In genomic region chr16:54242199-54242598, GRCh38 we compare ENCODE assay signal across 16 cellular contexts. TPM values are rescaled to one million over a fixed set of nuclear protein-coding genes. Genes with fewer than 3 reads are reported as not detected.
DNase-seq lines count a peak whose midpoint lies in the region; ATAC-seq, FAIRE-seq and TF ChIP-seq lines count a peak whose summit lies in the region.
"Had no signal": no experiment of that assay in that cellular context is flagged by ENCODE, and none has a peak within 500 bp of the region (broad histone marks: within the 10 kb centered on the region; RNA-seq: fewer than 3 reads in every experiment).

No MANE protein-coding gene starts in this region.

- H4K20me1 ChIP-seq in HepG2 (ENCODE audit: insufficient read depth, low read length) (no peaks in the 10 kb centered on the region), endothelial cell of umbilical vein (replicated peaks; ENCODE audit: control insufficient read depth, extremely low read depth, insufficient read depth, low read length) (no peaks in the 10 kb centered on the region)
- H4K20me1 ChIP-seq: BLaER1 had no signal

- in situ Hi-C loops in HepG2 (cut with HindIII; ENCODE audit: extremely low pct_ligation_motif_present, low pct_unique_long_range_greater_than_20kb): no loop called here

- dilution Hi-C loops in endothelial cell of umbilical vein (cut with MboI; ENCODE audit: extremely low pct_ligation_motif_present, low sequenced_read_pairs): no loop called here

- 0 out of 2 replicates have a peak, but pooled peaks cover 4% of the 10 kb centered on the region for H3K9me3 ChIP-seq in HepG2 (ENCODE audit: low read length)
- no peaks in the 10 kb centered on the region for H3K9me3 ChIP-seq in right lobe of liver
- no peaks in the 10 kb centered on the region for H3K9me3 ChIP-seq in endothelial cell of umbilical vein (replicated peaks; ENCODE audit: control insufficient read depth, insufficient read depth, low read length)
- H3K9me3 ChIP-seq: BLaER1, vagina had no signal

- H2AFZ ChIP-seq in HepG2 (ENCODE audit: low read length) (no peak overlapping the region), endothelial cell of umbilical vein (ENCODE audit: low read depth, low read length) (no peak overlapping the region)

- BruUV-seq in HepG2 (replicated peaks; lab: Mats Ljungman, UMichigan) (no TSS peak), endothelial cell of umbilical vein (replicated peaks; lab: Mats Ljungman, UMichigan) (no TSS peak)

- POLR2A ChIA-PET in HepG2 (lab: Yijun Ruan, JAX) (interaction anchor here (1.0 kb wide), 1 partner anchor 77 kb away, joined by 4 read pairs; no protein-coding TSS in a partner anchor), endothelial cell of umbilical vein (lab: Charles Lee) (no interaction called here)

- H3K9ac ChIP-seq in HepG2 (ENCODE audit: insufficient read depth, low read depth, low read length): no peak overlapping the region
- no peak overlapping the region for H3K9ac ChIP-seq in endothelial cell of umbilical vein (replicated peaks; ENCODE audit: extremely low read depth, insufficient read depth, low read length)
- H3K9ac ChIP-seq: BLaER1 had no signal

- H3K27me3 ChIP-seq in HepG2 (ENCODE audit: control insufficient read depth in 1 of 2, insufficient read depth in 2 of 2, low read length in 2 of 2) (0 out of 5 replicates have a peak, but pooled peaks cover 0 to 5% of the 10 kb centered on the region in 2 experiments), right lobe of liver (no peaks in the 10 kb centered on the region), endothelial cell of umbilical vein (ENCODE audit: control insufficient read depth in 2 of 2, insufficient read depth in 2 of 2, low read length in 2 of 2) (no peaks in the 10 kb centered on the region)
- H3K27me3 ChIP-seq: BLaER1, vagina had no signal

- H3K36me3 ChIP-seq in HepG2 (replicated peaks in 1 of 2; ENCODE audit: control insufficient read depth in 1 of 2, insufficient read depth in 2 of 2, low read length in 2 of 2): no peaks in the 10 kb centered on the region
- H3K36me3 ChIP-seq in right lobe of liver: no peaks in the 10 kb centered on the region
- H3K36me3 ChIP-seq in endothelial cell of umbilical vein (ENCODE audit: control insufficient read depth in 2 of 2, extremely low read depth in 1 of 2, insufficient read depth in 2 of 2, low read length in 2 of 2): no peaks in the 10 kb centered on the region
- H3K36me3 ChIP-seq: BLaER1, vagina had no signal

- ATAC-seq in HepG2 (peak; percentile 22), right lobe of liver (no peak), GM21390 (IDR thresholded peaks at IDR 0.05; ENCODE audit: unreplicated experiment) (no peak)

- CTCF ChIA-PET in HepG2 (lab: Yijun Ruan, JAX; ENCODE audit: low intra/inter-chr PET ratio, low total read pairs): no interaction called here
- CTCF ChIA-PET in endothelial cell of umbilical vein (lab: Charles Lee): no interaction called here

- H3K79me2 ChIP-seq in HepG2 (ENCODE audit: insufficient read depth, low read length) (no peaks in the 10 kb centered on the region), endothelial cell of umbilical vein (ENCODE audit: control insufficient read depth, insufficient read depth, low read length) (no peaks in the 10 kb centered on the region)

- H3K4me1 ChIP-seq in HepG2 (ENCODE audit: insufficient read depth, low read length): peaks cover 27% of the 10 kb centered on the region
- no peaks in the 10 kb centered on the region for H3K4me1 ChIP-seq in right lobe of liver
- no peaks in the 10 kb centered on the region for H3K4me1 ChIP-seq in endothelial cell of umbilical vein (ENCODE audit: control insufficient read depth, extremely low read depth, insufficient read depth, low read length)

- DNase-seq in HepG2 (ENCODE audit: low spot score): peak; percentile 53
- DNase-seq in right lobe of liver: no peak
- DNase-seq in NCI-H524 treated with DMSO at 0.1 percent for 48 hours (lab: John Stamatoyannopoulos, UW): peak; percentile 20
- DNase-seq in endothelial cell of umbilical vein (ENCODE audit: low read depth, low spot score): peak; percentile 4
- DNase-seq in UCSD-AML1 (lab: John Stamatoyannopoulos, UW; ENCODE audit: unreplicated experiment): no peak
- no peak for DNase-seq in GF-D8 (lab: John Stamatoyannopoulos, UW)
- no peak for DNase-seq in DMS114 treated with DMSO at 0.1 percent for 48 hours (lab: John Stamatoyannopoulos, UW; ENCODE audit: unreplicated experiment)
- DNase-seq: activated CD4-positive, alpha-beta T cell treated with anti-CD3 and anti-CD28 coated beads, Interleukin-2, amount 50 U/mL, for 48 hours; kidney glomerular epithelial cell; nephron progenitor cell; SW 1271 had no signal

- intact Hi-C loops in HepG2 (cut with micrococcal nuclease; ENCODE audit: unreplicated experiment): no loop called here
- intact Hi-C loops in right lobe of liver (cut with DNase I): no loop called here
- intact Hi-C loops in endothelial cell of umbilical vein (cut with micrococcal nuclease): no loop called here

- TF ChIP-seq CTCF in HepG2 (CRISPR knock-in tag; IDR thresholded peaks at IDR 0.05) (peak; percentile 39), right lobe of liver (IDR thresholded peaks at IDR 0.05) (no peak), endothelial cell of umbilical vein (IDR thresholded peaks at IDR 0.05; ENCODE audit: extremely low read depth in 1 of 2, insufficient read depth in 1 of 2, low read depth in 1 of 2, low read length in 2 of 2) (no peak)

- H3K27ac ChIP-seq in HepG2 (ENCODE audit: extremely low read length, insufficient read depth, low read length) (no peak overlapping the region), right lobe of liver (no peak overlapping the region), endothelial cell of umbilical vein (ENCODE audit: insufficient read depth, low read depth, low read length) (no peak overlapping the region)
- H3K27ac ChIP-seq: BLaER1, vagina had no signal

- TF ChIP-seq EP300 in HepG2 (IDR thresholded peaks at IDR 0.05; ENCODE audit: low read depth in 2 of 2, low read length in 2 of 2): no peak
- TF ChIP-seq EP300 in HepG2 (CRISPR knock-in tag; IDR thresholded peaks at IDR 0.05; ENCODE audit: borderline replicate concordance): no peak

- FAIRE-seq in HepG2 (lab: Jason Lieb, UNC) (no peak), endothelial cell of umbilical vein (lab: Jason Lieb, UNC) (no peak)
- FAIRE-seq: H54 had no signal

- H3K4me2 ChIP-seq in HepG2 (ENCODE audit: low read depth, low read length): no peak overlapping the region
- H3K4me2 ChIP-seq in endothelial cell of umbilical vein (ENCODE audit: insufficient read depth, low read length): no peak overlapping the region
- H3K4me2 ChIP-seq: BLaER1 had no signal

- no peaks in the 10 kb centered on the region for H3K9me1 ChIP-seq in endothelial cell of umbilical vein (replicated peaks; ENCODE audit: control insufficient read depth, extremely low read depth, insufficient read depth, low read length)

- H3K4me3 ChIP-seq in HepG2 (replicated peaks in 1 of 3; ENCODE audit: insufficient read depth in 1 of 3, low read depth in 2 of 3, low read length in 3 of 3) (no peak overlapping the region), right lobe of liver (no peak overlapping the region), endothelial cell of umbilical vein (replicated peaks in 1 of 3; ENCODE audit: insufficient read depth in 1 of 3, low read depth in 1 of 3, low read length in 3 of 3) (no peak overlapping the region)
- H3K4me3 ChIP-seq: BLaER1, vagina had no signal

- TF ChIP-seq RAD21 in HepG2 (CRISPR knock-in tag; IDR thresholded peaks at IDR 0.05): no peak

- TF ChIP-seq POLR2A in HepG2 (IDR thresholded peaks at IDR 0.05; ENCODE audit: insufficient read depth in 1 of 2, low read depth in 2 of 2, low read length in 2 of 2) (no peak), right lobe of liver (IDR thresholded peaks at IDR 0.05) (no peak), endothelial cell of umbilical vein (IDR thresholded peaks at IDR 0.05; ENCODE audit: low read depth, low read length) (no peak)

- WGBS in HepG2 (ENCODE audit: low lambda C conversion rate): 74% methylated on average over 4 of the region's 4 CpGs
- WGBS in right lobe of liver (ENCODE audit: insufficient coverage, low coverage, low lambda C conversion rate, missing lambda C conversion rate): 82% methylated on average over 3 of the region's 4 CpGs

TF ChIP-seq in endothelial cell of umbilical vein, 7 proteins besides CTCF, POLR2A, EP300 and RAD21 (continues in another document):
- no peak for TF ChIP-seq POLR2AphosphoS5 (IDR thresholded peaks at IDR 0.05; ENCODE audit: insufficient read depth, low read depth, low read length)

RNA-seq across cellular contexts. Expression of gene IRX3, which starts 44.4 kb away (rescaled TPM):
- total RNA-seq in HepG2 (2016; rRNA removed; fragmentation: Illumina TruSeq; extraction: Trizol) (10.0 and 16.4 TPM in 2 replicates), right lobe of liver (1 to 10 TPM in 1 of 6 experiments, under 1 TPM in 5; 0.25 to 1.3 (median 0.61) TPM), endothelial cell of umbilical vein (not detected in 2 replicates)
- 6.5 and 10.3 TPM in 2 replicates for total RNA-seq in HepG2 (2016; cell fraction: cytosol; rRNA removed; fragmentation: Illumina TruSeq; extraction: Trizol; ENCODE audit: low read depth)
- total RNA-seq in HepG2 (2016; cell fraction: insoluble cytoplasmic fraction; rRNA removed; fragmentation: Illumina TruSeq; extraction: Trizol): 9.4 and 16.4 TPM in 2 replicates
- total RNA-seq in HepG2 (2016; cell fraction: membrane; rRNA removed; fragmentation: Illumina TruSeq; extraction: Trizol): 11.6 and 16.3 TPM in 2 replicates
- total RNA-seq in HepG2 (2016; cell fraction: nucleus; rRNA removed; fragmentation: Illumina TruSeq; extraction: Trizol): 7.9 TPM in 2 replicates
- polyA plus RNA-seq in HepG2 (2011; rRNA removed) (9.2 and 11.5 TPM in 2 replicates), endothelial cell of umbilical vein (not detected in 2 replicates)
- polyA plus RNA-seq in HepG2 (2011; cell fraction: cytosol; rRNA removed): 8.9 and 15.1 TPM in 2 replicates
- 24.5 and 27.5 TPM in 2 replicates for polyA plus RNA-seq in HepG2 (2011; cell fraction: nucleus; rRNA removed)
- 17.0 and 17.3 TPM in 2 replicates for polyA plus RNA-seq in HepG2 (2012)
- 8.2 and 10.6 TPM in 2 replicates for polyA plus RNA-seq in HepG2 (2016; cell fraction: cytosol; fragmentation: Illumina TruSeq; extraction: Trizol; ENCODE audit: low read depth)
- polyA plus RNA-seq in HepG2 (2016; cell fraction: insoluble cytoplasmic fraction; fragmentation: Illumina TruSeq; extraction: Trizol; ENCODE audit: low read depth): 24.9 and 27.8 TPM in 2 replicates
- polyA plus RNA-seq in HepG2 (2016; cell fraction: membrane; fragmentation: Illumina TruSeq; extraction: Trizol; ENCODE audit: low read depth): 13.8 and 17.4 TPM in 2 replicates
- 19.5 and 21.3 TPM in 2 replicates for polyA plus RNA-seq in HepG2 (2016; cell fraction: nucleus; fragmentation: Illumina TruSeq; extraction: Trizol; ENCODE audit: insufficient read depth, low read depth)
- 3.2 and 12.8 TPM in 2 replicates for polyA minus RNA-seq in HepG2 (2011; rRNA and poly(A)+ RNA removed; ENCODE audit: low replicate concordance)
- 11.8 and 14.5 TPM in 2 replicates for polyA minus RNA-seq in HepG2 (2011; cell fraction: cytosol; rRNA and poly(A)+ RNA removed)
- polyA minus RNA-seq in HepG2 (2011; cell fraction: nucleus; rRNA and poly(A)+ RNA removed): 11.8 and 12.5 TPM in 2 replicates
- polyA plus RNA-seq in endothelial cell of umbilical vein (2011; cell fraction: cytosol; rRNA removed): not detected in 2 replicates
- not detected in 2 replicates for polyA plus RNA-seq in endothelial cell of umbilical vein (2011; cell fraction: nucleus; rRNA removed)
- polyA plus RNA-seq in endothelial cell of umbilical vein (2012): not detected in 2 replicates
- polyA minus RNA-seq in endothelial cell of umbilical vein: not detected in 2 replicates
- 17.4 TPM for polyA minus RNA-seq in endothelial cell of umbilical vein (2011; cell fraction: cytosol; rRNA and poly(A)+ RNA removed)
- not detected in 2 replicates for polyA minus RNA-seq in endothelial cell of umbilical vein (2011; cell fraction: nucleus; rRNA and poly(A)+ RNA removed)
- polyA plus RNA-seq: IgD-negative memory B cell had no signal

Comparison
In these comparisons a context has a peak if more than half of its experiments do, and no peak if none do; other contexts are left out.
1. DNase-seq: peak in HepG2 (single experiment), NCI-H524 treated with DMSO at 0.1 percent for 48 hours (single experiment) and endothelial cell of umbilical vein (single experiment); none in right lobe of liver (0 of 3), UCSD-AML1 (single experiment), GF-D8 (single experiment) and DMS114 treated with DMSO at 0.1 percent for 48 hours (single experiment).